Comparison of ENCODE assay signal across 1 cellular context in the genomic region with DNA sequence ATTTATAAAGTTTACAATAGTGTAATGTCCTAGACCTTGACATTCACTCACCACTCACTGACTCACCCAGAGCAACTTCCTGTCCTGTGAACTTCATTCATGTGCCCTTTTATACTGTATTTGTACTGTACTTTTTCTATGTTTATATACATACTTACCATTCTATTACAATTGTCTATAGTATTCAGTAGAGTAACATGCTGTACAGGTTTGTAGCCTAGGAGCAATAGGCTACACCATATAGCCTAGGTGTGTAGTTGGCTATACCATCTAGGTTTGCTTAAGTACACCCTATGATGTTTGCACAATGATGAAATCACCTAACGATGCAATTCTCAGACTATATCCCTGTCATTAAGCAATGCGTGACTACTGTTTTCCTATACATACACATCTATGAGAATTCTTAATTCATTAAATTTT.
TF ChIP-seq lines count a peak whose summit lies in the region.

No MANE protein-coding gene starts in this region.

TF ChIP-seq in HepG2, 621 proteins besides CTCF, POLR2A, EP300 and RAD21 (continued from another document and continues in another):
- TF ChIP-seq, protein P1, sequence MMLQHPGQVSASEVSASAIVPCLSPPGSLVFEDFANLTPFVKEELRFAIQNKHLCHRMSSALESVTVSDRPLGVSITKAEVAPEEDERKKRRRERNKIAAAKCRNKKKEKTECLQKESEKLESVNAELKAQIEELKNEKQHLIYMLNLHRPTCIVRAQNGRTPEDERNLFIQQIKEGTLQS (CRISPR knock-in tag; IDR thresholded peaks at IDR 0.05), result peak; percentile 87
- 0 out of 4 replicates have a peak, but pooled peaks of 1 of the 2 experiments have one; percentile 3 for TF ChIP-seq MAFK (conservative IDR thresholded peaks at IDR 0.05 in 1 of 2, IDR thresholded peaks at IDR 0.05 in 1 of 2; ENCODE audit: low read length in 2 of 2)
- peak; percentile 40; the same call in 1 of the 2 replicates for TF ChIP-seq JUNB (CRISPR knock-in tag; IDR thresholded peaks at IDR 0.05; ENCODE audit: borderline replicate concordance)
- no peak for TF ChIP-seq KDM6A (CRISPR knock-in tag; IDR thresholded peaks at IDR 0.05; ENCODE audit: low read depth)
- no peak for TF ChIP-seq ZBTB21 (CRISPR knock-in tag; IDR thresholded peaks at IDR 0.05)
- TF ChIP-seq, protein P2, sequence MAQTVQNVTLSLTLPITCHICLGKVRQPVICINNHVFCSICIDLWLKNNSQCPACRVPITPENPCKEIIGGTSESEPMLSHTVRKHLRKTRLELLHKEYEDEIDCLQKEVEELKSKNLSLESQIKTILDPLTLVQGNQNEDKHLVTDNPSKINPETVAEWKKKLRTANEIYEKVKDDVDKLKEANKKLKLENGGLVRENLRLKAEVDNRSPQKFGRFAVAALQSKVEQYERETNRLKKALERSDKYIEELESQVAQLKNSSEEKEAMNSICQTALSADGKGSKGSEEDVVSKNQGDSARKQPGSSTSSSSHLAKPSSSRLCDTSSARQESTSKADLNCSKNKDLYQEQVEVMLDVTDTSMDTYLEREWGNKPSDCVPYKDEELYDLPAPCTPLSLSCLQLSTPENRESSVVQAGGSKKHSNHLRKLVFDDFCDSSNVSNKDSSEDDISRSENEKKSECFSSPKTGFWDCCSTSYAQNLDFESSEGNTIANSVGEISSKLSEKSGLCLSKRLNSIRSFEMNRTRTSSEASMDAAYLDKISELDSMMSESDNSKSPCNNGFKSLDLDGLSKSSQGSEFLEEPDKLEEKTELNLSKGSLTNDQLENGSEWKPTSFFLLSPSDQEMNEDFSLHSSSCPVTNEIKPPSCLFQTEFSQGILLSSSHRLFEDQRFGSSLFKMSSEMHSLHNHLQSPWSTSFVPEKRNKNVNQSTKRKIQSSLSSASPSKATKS (CRISPR knock-in tag; IDR thresholded peaks at IDR 0.05), result 0 out of 2 replicates have a peak, but pooled peaks have one; percentile 37
- no peak for TF ChIP-seq HNRNPK (IDR thresholded peaks at IDR 0.05; ENCODE audit: low read depth, low read length, poor library complexity, severe bottlenecking)
- TF ChIP-seq, protein P3, sequence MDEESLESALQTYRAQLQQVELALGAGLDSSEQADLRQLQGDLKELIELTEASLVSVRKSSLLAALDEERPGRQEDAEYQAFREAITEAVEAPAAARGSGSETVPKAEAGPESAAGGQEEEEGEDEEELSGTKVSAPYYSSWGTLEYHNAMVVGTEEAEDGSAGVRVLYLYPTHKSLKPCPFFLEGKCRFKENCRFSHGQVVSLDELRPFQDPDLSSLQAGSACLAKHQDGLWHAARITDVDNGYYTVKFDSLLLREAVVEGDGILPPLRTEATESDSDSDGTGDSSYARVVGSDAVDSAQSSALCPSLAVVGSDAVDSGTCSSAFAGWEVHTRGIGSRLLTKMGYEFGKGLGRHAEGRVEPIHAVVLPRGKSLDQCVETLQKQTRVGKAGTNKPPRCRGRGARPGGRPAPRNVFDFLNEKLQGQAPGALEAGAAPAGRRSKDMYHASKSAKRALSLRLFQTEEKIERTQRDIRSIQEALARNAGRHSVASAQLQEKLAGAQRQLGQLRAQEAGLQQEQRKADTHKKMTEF (CRISPR knock-in tag; IDR thresholded peaks at IDR 0.05), result peak; percentile 52
- TF ChIP-seq DR1 (CRISPR knock-in tag; IDR thresholded peaks at IDR 0.05), result no peak
- TF ChIP-seq SOX5 (CRISPR knock-in tag; IDR thresholded peaks at IDR 0.05; ENCODE audit: borderline replicate concordance), result peak; percentile 54; the same call in 1 of the 2 replicates
- no peak for TF ChIP-seq SALL1 (CRISPR knock-in tag; IDR thresholded peaks at IDR 0.05)
- no peak for TF ChIP-seq ZNF549 (CRISPR knock-in tag; IDR thresholded peaks at IDR 0.05)
- TF ChIP-seq FOXK1 (CRISPR knock-in tag; IDR thresholded peaks at IDR 0.05; ENCODE audit: borderline replicate concordance, low read depth), result peak; percentile 52; the same call in 1 of the 2 replicates
- TF ChIP-seq ZNF510 (CRISPR knock-in tag; IDR thresholded peaks at IDR 0.05; ENCODE audit: low read depth), result no peak
- TF ChIP-seq ZNF446 (CRISPR knock-in tag; IDR thresholded peaks at IDR 0.05), result no peak
- peak; percentile 56; the same call in 1 of the 2 replicates for TF ChIP-seq FOXA1 (IDR thresholded peaks at IDR 0.05)
- TF ChIP-seq FOXA1 (CRISPR knock-in tag; IDR thresholded peaks at IDR 0.05), result peak; percentile 90
- TF ChIP-seq SOX13 (IDR thresholded peaks at IDR 0.05), result no peak
- 0 out of 4 replicates have a peak, but pooled peaks have one; percentile 25 to 26 for TF ChIP-seq SOX13 (CRISPR knock-in tag; conservative IDR thresholded peaks at IDR 0.05 in 1 of 2, IDR thresholded peaks at IDR 0.05 in 1 of 2)
- TF ChIP-seq ZNF772 (CRISPR knock-in tag; IDR thresholded peaks at IDR 0.05), result no peak
- no peak for TF ChIP-seq XBP1 (CRISPR knock-in tag; IDR thresholded peaks at IDR 0.05)
- TF ChIP-seq, protein P4, sequence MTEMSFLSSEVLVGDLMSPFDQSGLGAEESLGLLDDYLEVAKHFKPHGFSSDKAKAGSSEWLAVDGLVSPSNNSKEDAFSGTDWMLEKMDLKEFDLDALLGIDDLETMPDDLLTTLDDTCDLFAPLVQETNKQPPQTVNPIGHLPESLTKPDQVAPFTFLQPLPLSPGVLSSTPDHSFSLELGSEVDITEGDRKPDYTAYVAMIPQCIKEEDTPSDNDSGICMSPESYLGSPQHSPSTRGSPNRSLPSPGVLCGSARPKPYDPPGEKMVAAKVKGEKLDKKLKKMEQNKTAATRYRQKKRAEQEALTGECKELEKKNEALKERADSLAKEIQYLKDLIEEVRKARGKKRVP (CRISPR knock-in tag; IDR thresholded peaks at IDR 0.05), result peak in 1 of 2 experiments; percentile 93; a peak in 3 of 4 replicates
- no peak for TF ChIP-seq ZNF777 (CRISPR knock-in tag; IDR thresholded peaks at IDR 0.05)
- no peak for TF ChIP-seq ZFP36 (IDR thresholded peaks at IDR 0.05; ENCODE audit: borderline replicate concordance, low read depth, low read length, partially characterized antibody)
- peak; percentile 68 for TF ChIP-seq THAP11 (CRISPR knock-in tag; IDR thresholded peaks at IDR 0.05)
- TF ChIP-seq, protein P5, sequence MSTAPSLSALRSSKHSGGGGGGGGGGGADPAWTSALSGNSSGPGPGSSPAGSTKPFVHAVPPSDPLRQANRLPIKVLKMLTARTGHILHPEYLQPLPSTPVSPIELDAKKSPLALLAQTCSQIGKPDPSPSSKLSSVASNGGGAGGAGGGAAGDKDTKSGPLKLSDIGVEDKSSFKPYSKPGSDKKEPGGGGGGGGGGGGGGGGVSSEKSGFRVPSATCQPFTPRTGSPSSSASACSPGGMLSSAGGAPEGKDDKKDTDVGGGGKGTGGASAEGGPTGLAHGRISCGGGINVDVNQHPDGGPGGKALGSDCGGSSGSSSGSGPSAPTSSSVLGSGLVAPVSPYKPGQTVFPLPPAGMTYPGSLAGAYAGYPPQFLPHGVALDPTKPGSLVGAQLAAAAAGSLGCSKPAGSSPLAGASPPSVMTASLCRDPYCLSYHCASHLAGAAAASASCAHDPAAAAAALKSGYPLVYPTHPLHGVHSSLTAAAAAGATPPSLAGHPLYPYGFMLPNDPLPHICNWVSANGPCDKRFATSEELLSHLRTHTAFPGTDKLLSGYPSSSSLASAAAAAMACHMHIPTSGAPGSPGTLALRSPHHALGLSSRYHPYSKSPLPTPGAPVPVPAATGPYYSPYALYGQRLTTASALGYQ (CRISPR knock-in tag; IDR thresholded peaks at IDR 0.05), result no peak
- TF ChIP-seq SAP130 (CRISPR knock-in tag; IDR thresholded peaks at IDR 0.05; ENCODE audit: low read depth), result peak; percentile 66
- no peak for TF ChIP-seq ZNF558 (CRISPR knock-in tag; IDR thresholded peaks at IDR 0.05; ENCODE audit: borderline replicate concordance)
- no peak for TF ChIP-seq KDM1A (CRISPR knock-in tag; IDR thresholded peaks at IDR 0.05)
- peak; percentile 56; the same call in 1 of the 2 replicates for TF ChIP-seq ZNF12 (CRISPR knock-in tag; IDR thresholded peaks at IDR 0.05)
- no peak for TF ChIP-seq TCF7L2 (IDR thresholded peaks at IDR 0.05; ENCODE audit: low read depth, low read length)
- TF ChIP-seq, protein P6, sequence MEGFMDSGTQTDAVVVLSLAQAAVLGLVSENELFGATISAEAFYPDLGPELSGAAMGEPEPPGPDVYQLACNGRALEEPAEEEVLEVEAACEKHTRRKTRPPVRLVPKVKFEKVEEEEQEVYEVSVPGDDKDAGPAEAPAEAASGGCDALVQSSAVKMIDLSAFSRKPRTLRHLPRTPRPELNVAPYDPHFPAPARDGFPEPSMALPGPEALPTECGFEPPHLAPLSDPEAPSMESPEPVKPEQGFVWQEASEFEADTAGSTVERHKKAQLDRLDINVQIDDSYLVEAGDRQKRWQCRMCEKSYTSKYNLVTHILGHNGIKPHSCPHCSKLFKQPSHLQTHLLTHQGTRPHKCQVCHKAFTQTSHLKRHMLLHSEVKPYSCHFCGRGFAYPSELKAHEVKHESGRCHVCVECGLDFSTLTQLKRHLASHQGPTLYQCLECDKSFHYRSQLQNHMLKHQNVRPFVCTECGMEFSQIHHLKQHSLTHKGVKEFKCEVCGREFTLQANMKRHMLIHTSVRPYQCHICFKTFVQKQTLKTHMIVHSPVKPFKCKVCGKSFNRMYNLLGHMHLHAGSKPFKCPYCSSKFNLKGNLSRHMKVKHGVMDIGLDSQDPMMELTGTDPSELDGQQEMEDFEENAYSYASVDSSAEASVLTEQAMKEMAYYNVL (CRISPR knock-in tag; IDR thresholded peaks at IDR 0.05; ENCODE audit: borderline replicate concordance), result no peak
- TF ChIP-seq CHD4 (IDR thresholded peaks at IDR 0.05; ENCODE audit: borderline replicate concordance, low read length), result no peak
- TF ChIP-seq ZNF556 (CRISPR knock-in tag; IDR thresholded peaks at IDR 0.05; ENCODE audit: borderline replicate concordance), result no peak
- TF ChIP-seq, protein P7, sequence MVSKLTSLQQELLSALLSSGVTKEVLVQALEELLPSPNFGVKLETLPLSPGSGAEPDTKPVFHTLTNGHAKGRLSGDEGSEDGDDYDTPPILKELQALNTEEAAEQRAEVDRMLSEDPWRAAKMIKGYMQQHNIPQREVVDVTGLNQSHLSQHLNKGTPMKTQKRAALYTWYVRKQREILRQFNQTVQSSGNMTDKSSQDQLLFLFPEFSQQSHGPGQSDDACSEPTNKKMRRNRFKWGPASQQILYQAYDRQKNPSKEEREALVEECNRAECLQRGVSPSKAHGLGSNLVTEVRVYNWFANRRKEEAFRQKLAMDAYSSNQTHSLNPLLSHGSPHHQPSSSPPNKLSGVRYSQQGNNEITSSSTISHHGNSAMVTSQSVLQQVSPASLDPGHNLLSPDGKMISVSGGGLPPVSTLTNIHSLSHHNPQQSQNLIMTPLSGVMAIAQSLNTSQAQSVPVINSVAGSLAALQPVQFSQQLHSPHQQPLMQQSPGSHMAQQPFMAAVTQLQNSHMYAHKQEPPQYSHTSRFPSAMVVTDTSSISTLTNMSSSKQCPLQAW (CRISPR knock-in tag; IDR thresholded peaks at IDR 0.05), result no peak
- TF ChIP-seq ZNF850 (CRISPR knock-in tag; conservative IDR thresholded peaks at IDR 0.05), result no peak
- TF ChIP-seq ZNF83 (CRISPR knock-in tag; IDR thresholded peaks at IDR 0.05; ENCODE audit: borderline replicate concordance), result no peak
- no peak for TF ChIP-seq ZNF17 (CRISPR knock-in tag; IDR thresholded peaks at IDR 0.05)
- TF ChIP-seq HDAC6 (IDR thresholded peaks at IDR 0.05; ENCODE audit: low read depth, low read length), result no peak
- peak; percentile 65; the same call in 1 of the 2 replicates for TF ChIP-seq HMG20A (CRISPR knock-in tag; IDR thresholded peaks at IDR 0.05; ENCODE audit: borderline replicate concordance)
- TF ChIP-seq, protein P8, sequence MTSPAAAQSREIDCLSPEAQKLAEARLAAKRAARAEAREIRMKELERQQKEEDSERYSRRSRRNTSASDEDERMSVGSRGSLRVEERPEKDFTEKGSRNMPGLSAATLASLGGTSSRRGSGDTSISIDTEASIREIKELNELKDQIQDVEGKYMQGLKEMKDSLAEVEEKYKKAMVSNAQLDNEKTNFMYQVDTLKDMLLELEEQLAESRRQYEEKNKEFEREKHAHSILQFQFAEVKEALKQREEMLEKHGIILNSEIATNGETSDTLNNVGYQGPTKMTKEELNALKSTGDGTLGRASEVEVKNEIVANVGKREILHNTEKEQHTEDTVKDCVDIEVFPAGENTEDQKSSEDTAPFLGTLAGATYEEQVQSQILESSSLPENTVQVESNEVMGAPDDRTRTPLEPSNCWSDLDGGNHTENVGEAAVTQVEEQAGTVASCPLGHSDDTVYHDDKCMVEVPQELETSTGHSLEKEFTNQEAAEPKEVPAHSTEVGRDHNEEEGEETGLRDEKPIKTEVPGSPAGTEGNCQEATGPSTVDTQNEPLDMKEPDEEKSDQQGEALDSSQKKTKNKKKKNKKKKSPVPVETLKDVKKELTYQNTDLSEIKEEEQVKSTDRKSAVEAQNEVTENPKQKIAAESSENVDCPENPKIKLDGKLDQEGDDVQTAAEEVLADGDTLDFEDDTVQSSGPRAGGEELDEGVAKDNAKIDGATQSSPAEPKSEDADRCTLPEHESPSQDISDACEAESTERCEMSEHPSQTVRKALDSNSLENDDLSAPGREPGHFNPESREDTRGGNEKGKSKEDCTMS (CRISPR knock-in tag; conservative IDR thresholded peaks at IDR 0.05), result no peak
- TF ChIP-seq ZBTB42 (CRISPR knock-in tag; IDR thresholded peaks at IDR 0.05), result no peak
- TF ChIP-seq JUND (CRISPR knock-in tag; IDR thresholded peaks at IDR 0.05), result peak; percentile 71
- TF ChIP-seq ZMYM3 (CRISPR knock-in tag; IDR thresholded peaks at IDR 0.05), result no peak
- no peak for TF ChIP-seq CHD2 (IDR thresholded peaks at IDR 0.05; ENCODE audit: low read depth, low read length)
- TF ChIP-seq TBL1XR1 (IDR thresholded peaks at IDR 0.05; ENCODE audit: borderline replicate concordance, low read length, partially characterized antibody), result peak; percentile 90
